Comparison of ENCODE assay signal across 8 cellular contexts in the genomic region with DNA sequence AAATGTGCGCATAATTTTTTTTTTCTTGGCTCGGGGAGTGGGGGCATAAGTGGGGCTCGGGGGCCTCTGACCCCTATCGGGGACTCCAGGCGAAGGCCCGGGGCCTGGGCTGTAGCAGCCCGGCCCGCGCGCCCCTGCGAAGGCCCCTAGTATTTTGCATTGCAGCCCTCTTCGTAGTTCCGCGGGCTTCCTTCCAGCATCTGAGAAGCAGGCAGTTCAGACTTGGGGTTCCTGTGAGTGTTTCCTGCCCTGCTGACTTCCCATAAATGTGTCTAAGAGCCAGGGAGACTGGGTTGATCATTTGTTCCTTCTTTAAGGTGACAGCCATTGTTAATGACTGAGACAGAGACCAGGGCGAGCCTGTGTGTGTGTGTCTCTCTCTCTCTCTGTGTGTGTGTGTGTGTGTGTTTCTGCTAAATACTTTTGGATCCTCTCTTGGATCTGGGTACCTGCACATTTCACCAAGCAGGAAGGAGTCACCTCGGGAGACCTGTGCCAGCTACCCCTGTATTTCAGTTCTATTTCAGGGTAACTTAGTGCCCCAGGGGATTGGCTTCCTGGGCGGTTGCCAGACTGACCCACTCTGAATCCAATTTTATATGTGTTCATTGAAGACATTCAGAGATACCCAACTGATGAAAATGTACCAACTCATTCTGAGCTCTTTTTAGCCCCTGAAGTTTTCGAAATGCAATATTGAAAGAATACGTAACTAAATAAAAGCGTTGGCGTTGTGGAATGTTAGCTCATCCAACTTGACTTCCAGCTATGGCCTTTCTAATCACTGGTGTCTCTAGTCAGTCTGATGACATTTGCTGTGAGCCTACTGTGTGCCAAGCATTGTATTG. TPM values are rescaled to one million over a fixed set of nuclear protein-coding genes. Genes with fewer than 3 reads are reported as not detected.
A peak's percentile ranks its signal among the peaks of the same experiment; 100 is the strongest.
DNase-seq lines count a peak whose midpoint lies in the region; ATAC-seq and TF ChIP-seq lines count a peak whose summit lies in the region.

No MANE protein-coding gene starts in this region.

- intact Hi-C loops in adrenal gland (cut with DNase I) = no loop called here
- intact Hi-C loops in left ventricle myocardium superior (cut with micrococcal nuclease) = no loop called here
- intact Hi-C loops in posterior vena cava (cut with DNase I) = no loop called here

- peak overlapping the region; percentile 16 to 95 (median 48) for H3K4me3 ChIP-seq in adrenal gland

- TF ChIP-seq POLR2A in adrenal gland (IDR thresholded peaks at IDR 0.05) = peak in 1 of 2 donors; percentile 20

- H3K27ac ChIP-seq in C4-2B = peak overlapping the region; percentile 87
- H3K27ac ChIP-seq in RWPE1 = peak overlapping the region; percentile 89
- peak overlapping the region; percentile 56 to 96 (median 88) for H3K27ac ChIP-seq in adrenal gland

- no peaks in the 10 kb centered on the region for H3K9me3 ChIP-seq in adrenal gland (replicated peaks in 1 of 3)

- CTCF ChIA-PET in RWPE1 (lab: Yijun Ruan, JAX) = no interaction called here

- peaks cover 0 to 40% of the 10 kb centered on the region in 2 donors for H3K4me1 ChIP-seq in adrenal gland (replicated peaks in 1 of 2)

- DNase-seq in RWPE1 (ENCODE audit: low spot score) (peak; percentile 41), adrenal gland (peak; percentile 47 to 75 (median 58)), left ventricle myocardium superior (peak; percentile 62), posterior vena cava (ENCODE audit: low spot score) (peak; percentile 88), NCI-H446 treated with DMSO at 0.1 percent for 48 hours (lab: John Stamatoyannopoulos, UW) (no peak)

- no peak; the same call in 1 of the 2 replicates for TF ChIP-seq CTCF in C4-2B (conservative IDR thresholded peaks at IDR 0.05)
- TF ChIP-seq CTCF in RWPE1 (conservative IDR thresholded peaks at IDR 0.05; ENCODE audit: low read depth) = no peak
- no peak for TF ChIP-seq CTCF in adrenal gland (IDR thresholded peaks at IDR 0.05)

- no peaks in the 10 kb centered on the region for H3K27me3 ChIP-seq in adrenal gland

- no peaks in the 10 kb centered on the region for H3K36me3 ChIP-seq in adrenal gland (replicated peaks in 1 of 2)

- ATAC-seq in GM18907 (IDR thresholded peaks at IDR 0.05; ENCODE audit: unreplicated experiment) (peak; percentile 63), HG03066 (IDR thresholded peaks at IDR 0.05; ENCODE audit: low read depth, unreplicated experiment) (peak; percentile 66), left ventricle myocardium superior (peak; percentile 52)

- 19 to 31% (median 23%) methylated on average over 14 to 21 of the region's 21 CpGs for WGBS in adrenal gland, 4 donors

- POLR2A ChIA-PET in RWPE1 (lab: Yijun Ruan, JAX; ENCODE audit: low non-redundant PET) = no interaction called here

RNA-seq across cellular contexts. Expression of a gene that starts 0.8 kb away (rescaled TPM):
- total RNA-seq in adrenal gland = 10 to 100 TPM; 17.1 to 69.6 (median 49.3) TPM
- 10 to 100 TPM; 33.3 to 78.8 (median 50.0) TPM for polyA plus RNA-seq in adrenal gland
- 182 TPM for total RNA-seq in left ventricle myocardium superior
- total RNA-seq in posterior vena cava = 10 to 100 TPM; 25.0 to 30.0 TPM
